In the genomic region with DNA sequence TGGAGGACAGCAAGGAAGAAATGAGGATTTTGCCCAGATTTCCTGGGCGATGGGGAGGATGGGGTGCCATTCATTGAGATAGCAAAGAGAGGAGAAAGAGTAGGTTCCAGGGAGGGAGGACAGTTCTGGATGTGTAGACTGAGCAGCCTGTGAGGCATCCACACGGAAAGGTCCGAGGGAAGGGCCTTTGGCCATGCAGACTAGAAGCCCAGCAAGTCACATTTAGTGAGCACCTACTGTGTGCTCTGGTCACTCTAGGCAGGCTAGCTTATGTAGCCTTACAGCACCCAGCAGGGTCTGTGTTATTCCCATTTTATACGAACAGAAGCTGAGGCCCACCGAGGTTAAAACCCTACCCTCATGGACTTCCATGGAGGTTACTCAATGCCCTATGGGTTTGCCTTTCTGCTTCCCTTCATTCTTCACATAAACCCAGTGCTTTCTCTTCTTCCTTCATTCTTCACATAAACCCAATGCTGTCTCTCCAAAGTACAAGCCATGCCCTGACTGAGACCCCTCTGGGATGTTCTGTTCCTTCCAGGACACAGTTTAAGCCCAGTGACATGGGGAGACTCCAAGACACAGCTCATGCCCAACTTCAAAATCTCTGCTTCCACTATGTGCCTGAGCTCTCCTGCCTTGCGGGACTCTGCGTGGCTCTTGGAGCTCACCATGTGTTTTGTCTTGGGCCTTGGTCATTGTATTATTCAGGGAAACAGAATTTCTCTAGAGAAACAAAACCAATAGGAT, we compare ENCODE assay signal across 21 cellular contexts. TPM values are rescaled to one million over a fixed set of nuclear protein-coding genes. Genes with fewer than 3 reads are reported as not detected.
DNase-seq lines count a peak whose midpoint lies in the region; ATAC-seq and TF ChIP-seq lines count a peak whose summit lies in the region.
"Had no signal": no experiment of that assay in that cellular context is flagged by ENCODE, and none has a peak within 500 bp of the region (broad histone marks: within the 10 kb centered on the region; RNA-seq: fewer than 3 reads in every experiment).

No MANE protein-coding gene starts in this region.

- H3K4me3 ChIP-seq in spleen, result no peak overlapping the region
- H3K4me3 ChIP-seq: tibial nerve had no signal

- intact Hi-C loops in activated CD4-positive, alpha-beta T cell treated with anti-CD3 and anti-CD28 coated beads for 36 hours (cut with DNase I, micrococcal nuclease), result no loop called here
- intact Hi-C loops in spleen (cut with DNase I; ENCODE audit: low total_unique reads), result no loop called here
- intact Hi-C loops in MCF 10A (cut with micrococcal nuclease), result no loop called here

- H3K27ac ChIP-seq in spleen, result peak overlapping the region; percentile 22 to 94 (median 85)

- peak overlapping the region; percentile 81 for H3K4me3 Mint-ChIP-seq in activated CD4-positive, alpha-beta T cell treated with anti-CD3 and anti-CD28 coated beads for 36 hours
- H3K4me3 Mint-ChIP-seq in T-helper 17 cell, result peak overlapping the region; percentile 36
- peak overlapping the region; percentile 82 for H3K4me3 Mint-ChIP-seq in activated naive CD8-positive, alpha-beta T cell treated with anti-CD3 and anti-CD28 coated beads for 36 hours
- no peak overlapping the region for H3K4me3 Mint-ChIP-seq in MCF 10A (ENCODE audit: unreplicated experiment)
- H3K4me3 Mint-ChIP-seq: HFFc6, WTC11 had no signal

- ATAC-seq in activated CD4-positive, alpha-beta T cell treated with anti-CD3 and anti-CD28 coated beads for 36 hours, result no peak
- no peak for ATAC-seq in T-helper 17 cell
- ATAC-seq: WTC11 had no signal

- CTCF ChIA-PET in activated CD4-positive, alpha-beta T cell treated with anti-CD3 and anti-CD28 coated beads for 36 hours (lab: Charles Lee), result interaction anchor here (1.0 to 11.0 kb wide), 4 partner anchors 9 to 39 kb away, joined by 4 to 113 read pairs (median 10); partner anchors contain the start of gene IL2RA
- CTCF ChIA-PET in MCF 10A (lab: Yijun Ruan, JAX), result interaction anchor here (0.9 kb wide), 1 partner anchor 35 kb away, joined by 3 read pairs; no protein-coding TSS in a partner anchor

- peaks cover 48 to 96% (median 70%) of the 10 kb centered on the region in 6 donors for H3K4me1 ChIP-seq in spleen

- POLR2A ChIA-PET in activated CD4-positive, alpha-beta T cell treated with anti-CD3 and anti-CD28 coated beads for 36 hours (lab: Charles Lee), result interaction anchor here (1.0 to 1.4 kb wide), 2 partner anchors 9 to 24 kb away, joined by 4 read pairs; no protein-coding TSS in a partner anchor
- POLR2A ChIA-PET in MCF 10A (lab: Yijun Ruan, JAX), result no interaction called here

- no peak for TF ChIP-seq POLR2A in spleen (IDR thresholded peaks at IDR 0.05)

- no peaks in the 10 kb centered on the region for H3K27me3 Mint-ChIP-seq in activated CD4-positive, alpha-beta T cell treated with anti-CD3 and anti-CD28 coated beads for 36 hours
- H3K27me3 Mint-ChIP-seq in T-helper 17 cell, result no peaks in the 10 kb centered on the region
- peaks cover 4% of the 10 kb centered on the region for H3K27me3 Mint-ChIP-seq in activated naive CD8-positive, alpha-beta T cell treated with anti-CD3 and anti-CD28 coated beads for 36 hours
- H3K27me3 Mint-ChIP-seq in MCF 10A (ENCODE audit: insufficient read depth, unreplicated experiment), result peaks cover 87% of the 10 kb centered on the region

- H3K36me3 Mint-ChIP-seq in activated CD4-positive, alpha-beta T cell treated with anti-CD3 and anti-CD28 coated beads for 36 hours (ENCODE audit: low read depth), result peaks cover 89% of the 10 kb centered on the region
- peaks cover 5% of the 10 kb centered on the region for H3K36me3 Mint-ChIP-seq in T-helper 17 cell (ENCODE audit: low read depth)
- H3K36me3 Mint-ChIP-seq in activated naive CD8-positive, alpha-beta T cell treated with anti-CD3 and anti-CD28 coated beads for 36 hours, result peaks cover 88% of the 10 kb centered on the region
- no peaks in the 10 kb centered on the region for H3K36me3 Mint-ChIP-seq in MCF 10A (ENCODE audit: insufficient read depth, unreplicated experiment)
- H3K36me3 Mint-ChIP-seq: WTC11 had no signal

- DNase-seq in activated CD4-positive, alpha-beta T cell treated with anti-CD3 and anti-CD28 coated beads for 36 hours, result no peak
- DNase-seq in activated CD4-positive, alpha-beta T cell treated with anti-CD3 and anti-CD28 coated beads for 4 hours, result no peak
- DNase-seq in T-helper 17 cell (no peak), spleen (no peak), MCF 10A (ENCODE audit: unreplicated experiment) (no peak), NCI-H524 treated with DMSO at 0.1 percent for 48 hours (lab: John Stamatoyannopoulos, UW) (no peak), HK-2 (ENCODE audit: unreplicated experiment) (no peak)
- no peak for DNase-seq in activated naive CD8-positive, alpha-beta T cell treated with anti-CD3 and anti-CD28 coated beads for 36 hours
- DNase-seq: C1 segment of cervical spinal cord; DMS53; foreskin fibroblast; HFFc6; Karpas-422; NCI-H1105; NCI-H526; SHP77; stimulated activated CD4-positive, alpha-beta T cell treated with anti-CD3 and anti-CD28 coated beads, Interleukin-12 subunit alpha, Interleukin-12 subunit beta, amount 100 ng/mL, for 4 hours had no signal

- H3K27me3 ChIP-seq in spleen (replicated peaks in 1 of 7), result no peaks in the 10 kb centered on the region
- H3K27me3 ChIP-seq: tibial nerve had no signal

- peaks cover 91% of the 10 kb centered on the region for H3K4me1 Mint-ChIP-seq in activated CD4-positive, alpha-beta T cell treated with anti-CD3 and anti-CD28 coated beads for 36 hours
- H3K4me1 Mint-ChIP-seq in T-helper 17 cell (peaks cover 79% of the 10 kb centered on the region), MCF 10A (ENCODE audit: insufficient read depth, unreplicated experiment) (peaks cover 14% of the 10 kb centered on the region)
- peaks cover 90% of the 10 kb centered on the region for H3K4me1 Mint-ChIP-seq in activated naive CD8-positive, alpha-beta T cell treated with anti-CD3 and anti-CD28 coated beads for 36 hours

- no TSS peak for BruUV-seq in MCF 10A (replicated peaks; lab: Mats Ljungman, UMichigan)

- 93 to 98% (median 95%) methylated on average over 7 of the region's 7 CpGs for WGBS in spleen, 5 donors

- no peaks in the 10 kb centered on the region for H3K9me3 Mint-ChIP-seq in activated CD4-positive, alpha-beta T cell treated with anti-CD3 and anti-CD28 coated beads for 36 hours (ENCODE audit: low read depth)
- H3K9me3 Mint-ChIP-seq in activated naive CD8-positive, alpha-beta T cell treated with anti-CD3 and anti-CD28 coated beads for 36 hours, result no peaks in the 10 kb centered on the region
- H3K9me3 Mint-ChIP-seq in MCF 10A (ENCODE audit: unreplicated experiment), result no peaks in the 10 kb centered on the region
- H3K9me3 Mint-ChIP-seq: HFFc6, WTC11 had no signal

- no peak for TF ChIP-seq CTCF in spleen (IDR thresholded peaks at IDR 0.05 in 8 of 11, conservative IDR thresholded peaks at IDR 0.05 in 3 of 11)
- no peak for TF ChIP-seq CTCF in MCF 10A (IDR thresholded peaks at IDR 0.05; ENCODE audit: unreplicated experiment)

- peak overlapping the region; percentile 96 for H3K27ac Mint-ChIP-seq in activated CD4-positive, alpha-beta T cell treated with anti-CD3 and anti-CD28 coated beads for 36 hours
- peak overlapping the region; percentile 99 for H3K27ac Mint-ChIP-seq in T-helper 17 cell
- H3K27ac Mint-ChIP-seq in activated naive CD8-positive, alpha-beta T cell treated with anti-CD3 and anti-CD28 coated beads for 36 hours, result peak overlapping the region; percentile 99
- H3K27ac Mint-ChIP-seq in MCF 10A (ENCODE audit: low read depth, unreplicated experiment), result no peak overlapping the region
- H3K27ac Mint-ChIP-seq: HFFc6, WTC11 had no signal

- H3K9me3 ChIP-seq in T-helper 17 cell (ENCODE audit: control insufficient read depth, low read length, poor library complexity, severe bottlenecking) (no peaks in the 10 kb centered on the region), spleen (no peaks in the 10 kb centered on the region)
- H3K9me3 ChIP-seq: tibial nerve had no signal

- no peaks in the 10 kb centered on the region for H3K36me3 ChIP-seq in spleen
- H3K36me3 ChIP-seq: tibial nerve had no signal

RNA-seq across cellular contexts. Expression of gene IL2RA, which starts 13.7 kb away (rescaled TPM):
- 100 to 1,000 TPM; 659 to 980 TPM for total RNA-seq in activated CD4-positive, alpha-beta T cell treated with anti-CD3 and anti-CD28 coated beads for 36 hours
- total RNA-seq in T-helper 17 cell (10 to 100 TPM; 51.7 to 59.2 TPM), spleen (10 to 100 TPM in 5 of 7 donors, 1 to 10 TPM in 2; 3.5 to 78.7 (median 22.8) TPM), MCF 10A (2022) (not detected in 2 replicates)
- 100 to 1,000 TPM; 680 to 698 TPM for total RNA-seq in activated naive CD8-positive, alpha-beta T cell treated with anti-CD3 and anti-CD28 coated beads for 36 hours
- polyA plus RNA-seq in spleen, result 1 to 10 TPM; 5.0 to 9.7 (median 5.6) TPM
- total RNA-seq: A172, HFFc6, HT-29 had no signal

RNA-seq across cellular contexts. Expression of gene RBM17, which starts 40.4 kb away (rescaled TPM):
- total RNA-seq in activated CD4-positive, alpha-beta T cell treated with anti-CD3 and anti-CD28 coated beads for 36 hours, result 100 to 1,000 TPM; 206 to 246 TPM
- total RNA-seq in T-helper 17 cell, result 100 to 1,000 TPM; 133 to 146 TPM
- total RNA-seq in activated naive CD8-positive, alpha-beta T cell treated with anti-CD3 and anti-CD28 coated beads for 36 hours, result 100 to 1,000 TPM; 337 to 355 TPM
- 100 to 1,000 TPM in 6 of 7 donors, 10 to 100 TPM in 1; 93.2 to 140 (median 120) TPM for total RNA-seq in spleen
- 100 to 1,000 TPM in 1 of 3 donors, 10 to 100 TPM in 2; 63.1 to 100 (median 93.5) TPM for polyA plus RNA-seq in spleen
- total RNA-seq in MCF 10A (2022), result 113 and 128 TPM in 2 replicates

Comparison
In these comparisons a context has a peak if more than half of its experiments do, and no peak if none do; other contexts are left out.
1. RNA of gene IL2RA, which starts 13.7 kb away (total RNA-seq): 659 to 980 TPM in activated CD4-positive, alpha-beta T cell treated with anti-CD3 and anti-CD28 coated beads for 36 hours and 680 to 698 TPM in activated naive CD8-positive, alpha-beta T cell treated with anti-CD3 and anti-CD28 coated beads for 36 hours; 51.7 to 59.2 TPM in T-helper 17 cell, 3.5 to 78.7 TPM in spleen and not detected in MCF 10A; every median in the first group is over 4 times any median in the second.